Comparison of ENCODE assay signal across 11 cellular contexts in genomic region chr6:18503187-18503586, GRCh38.
A peak's percentile ranks its signal among the peaks of the same experiment; 100 is the strongest.
DNase-seq lines count a peak whose midpoint lies in the region; ATAC-seq and TF ChIP-seq lines count a peak whose summit lies in the region.
"Had no signal": no experiment of that assay in that cellular context is flagged by ENCODE, and none has a peak within 500 bp of the region (broad histone marks: within the 10 kb centered on the region; RNA-seq: fewer than 3 reads in every experiment).

No MANE protein-coding gene starts in this region.

- peaks cover 21% of the 10 kb centered on the region for H3K4me1 Mint-ChIP-seq in osteocyte (ENCODE audit: unreplicated experiment)
- peaks cover 2% of the 10 kb centered on the region for H3K4me1 Mint-ChIP-seq in activated CD8-positive, alpha-beta T cell treated with anti-CD3 and anti-CD28 coated beads for 36 hours (ENCODE audit: low read depth)
- peaks cover 2% of the 10 kb centered on the region for H3K4me1 Mint-ChIP-seq in activated CD4-positive, alpha-beta T cell treated with anti-CD3 and anti-CD28 coated beads, Interleukin-2, amount 10 ng/mL, durations not matched to agents 7 days and 5 days
- H3K4me1 Mint-ChIP-seq: immature natural killer cell had no signal

- H3K9me3 ChIP-seq in left ventricle myocardium inferior (replicated peaks) = no peaks in the 10 kb centered on the region
- H3K9me3 ChIP-seq in heart right ventricle = no peaks in the 10 kb centered on the region
- H3K9me3 ChIP-seq: colonic mucosa had no signal

- intact Hi-C loops in left ventricle myocardium inferior (cut with micrococcal nuclease) = no loop called here
- intact Hi-C loops in heart right ventricle (cut with DNase I) = loop anchor here in 5 of 10 donors (1.0 to 10.0 kb wide), 6 partner anchors 116 to 318 kb away; partner anchors contain the start of genes RNF144B (in 2 of the 5) and DEK (in 1 of the 5)
- intact Hi-C loops in activated CD8-positive, alpha-beta T cell treated with anti-CD3 and anti-CD28 coated beads for 36 hours (cut with micrococcal nuclease) = loop anchor here (1.0 to 10.0 kb wide), 2 partner anchors 108 to 179 kb away; no protein-coding TSS in a partner anchor
- intact Hi-C loops in cardiac septum (cut with DNase I) = no loop called here

- H3K27ac Mint-ChIP-seq in osteocyte (ENCODE audit: unreplicated experiment) = peak overlapping the region; percentile 53
- no peak overlapping the region for H3K27ac Mint-ChIP-seq in activated CD8-positive, alpha-beta T cell treated with anti-CD3 and anti-CD28 coated beads for 36 hours
- no peak overlapping the region for H3K27ac Mint-ChIP-seq in activated CD4-positive, alpha-beta T cell treated with anti-CD3 and anti-CD28 coated beads, Interleukin-2, amount 10 ng/mL, durations not matched to agents 7 days and 5 days
- H3K27ac Mint-ChIP-seq: activated CD4-positive, alpha-beta T cell treated with anti-CD3 and anti-CD28 coated beads, Interleukin-2, amount 10 ng/mL, durations not matched to agents 24 days and 14 days; immature natural killer cell had no signal

- POLR2A ChIA-PET in activated CD8-positive, alpha-beta T cell treated with anti-CD3 and anti-CD28 coated beads for 36 hours (lab: Charles Lee) = no interaction called here
- POLR2A ChIA-PET in activated CD4-positive, alpha-beta T cell treated with anti-CD3 and anti-CD28 coated beads, Interleukin-2, amount 10 ng/mL, durations not matched to agents 7 days and 5 days (lab: Charles Lee) = no interaction called here

- ATAC-seq in heart right ventricle = no peak
- no peak for ATAC-seq in foreskin keratinocyte
- ATAC-seq in activated CD8-positive, alpha-beta T cell treated with anti-CD3 and anti-CD28 coated beads for 36 hours = no peak

- TF ChIP-seq CTCF in left ventricle myocardium inferior (IDR thresholded peaks at IDR 0.05; ENCODE audit: borderline replicate concordance) = no peak
- no peak for TF ChIP-seq CTCF in heart right ventricle (IDR thresholded peaks at IDR 0.05)
- TF ChIP-seq CTCF in foreskin keratinocyte (conservative IDR thresholded peaks at IDR 0.05) = no peak
- TF ChIP-seq CTCF in osteocyte (IDR thresholded peaks at IDR 0.05) = no peak
- no peak for TF ChIP-seq CTCF in activated CD8-positive, alpha-beta T cell treated with anti-CD3 and anti-CD28 coated beads for 36 hours (IDR thresholded peaks at IDR 0.05)

- H3K27me3 ChIP-seq in left ventricle myocardium inferior (ENCODE audit: low read depth) (no peaks in the 10 kb centered on the region), heart right ventricle (peaks cover 0 to 8% (median 0%) of the 10 kb centered on the region in 7 donors), foreskin keratinocyte (no peaks in the 10 kb centered on the region)
- H3K27me3 ChIP-seq: colonic mucosa had no signal

- no peak for DNase-seq in left ventricle myocardium inferior
- no peak for DNase-seq in heart right ventricle
- DNase-seq in foreskin keratinocyte = no peak
- DNase-seq in osteocyte (ENCODE audit: extremely low spot score, unreplicated experiment) = no peak
- no peak for DNase-seq in activated CD8-positive, alpha-beta T cell treated with anti-CD3 and anti-CD28 coated beads for 36 hours
- DNase-seq in activated CD4-positive, alpha-beta T cell treated with anti-CD3 and anti-CD28 coated beads, Interleukin-2, amount 10 ng/mL, durations not matched to agents 7 days and 5 days = no peak
- DNase-seq in EL = no peak
- no peak for DNase-seq in cardiac septum (ENCODE audit: low spot score)

- H3K4me3 ChIP-seq in left ventricle myocardium inferior = peak overlapping the region; percentile 58
- H3K4me3 ChIP-seq in heart right ventricle = peak overlapping the region in 1 of 10 donors; percentile 42

- H3K36me3 ChIP-seq in left ventricle myocardium inferior = no peaks in the 10 kb centered on the region
- no peaks in the 10 kb centered on the region for H3K36me3 ChIP-seq in heart right ventricle
- H3K36me3 ChIP-seq: colonic mucosa had no signal

- peaks cover 13% of the 10 kb centered on the region for H3K4me1 ChIP-seq in left ventricle myocardium inferior
- H3K4me1 ChIP-seq in heart right ventricle = peaks cover 0 to 31% (median 0%) of the 10 kb centered on the region in 9 donors
- H3K4me1 ChIP-seq in foreskin keratinocyte = no peaks in the 10 kb centered on the region
- H3K4me1 ChIP-seq: colonic mucosa had no signal

- CTCF ChIA-PET in activated CD8-positive, alpha-beta T cell treated with anti-CD3 and anti-CD28 coated beads for 36 hours (lab: Charles Lee) = interaction anchor here (0.7 to 9.9 kb wide), 26 partner anchors 13 to 718 kb away, joined by 3 to 119 read pairs (median 3); partner anchors contain the start of gene RNF144B
- CTCF ChIA-PET in activated CD4-positive, alpha-beta T cell treated with anti-CD3 and anti-CD28 coated beads, Interleukin-2, amount 10 ng/mL, durations not matched to agents 7 days and 5 days (lab: Charles Lee) = interaction anchor here (1.0 kb wide), 1 partner anchor 181 kb away, joined by 3 read pairs; no protein-coding TSS in a partner anchor

- H3K9me3 Mint-ChIP-seq in osteocyte (ENCODE audit: unreplicated experiment) = no peaks in the 10 kb centered on the region
- no peaks in the 10 kb centered on the region for H3K9me3 Mint-ChIP-seq in activated CD8-positive, alpha-beta T cell treated with anti-CD3 and anti-CD28 coated beads for 36 hours
- H3K9me3 Mint-ChIP-seq in activated CD4-positive, alpha-beta T cell treated with anti-CD3 and anti-CD28 coated beads, Interleukin-2, amount 10 ng/mL, durations not matched to agents 7 days and 5 days = no peaks in the 10 kb centered on the region
- H3K9me3 Mint-ChIP-seq: activated CD4-positive, alpha-beta T cell treated with anti-CD3 and anti-CD28 coated beads, Interleukin-2, amount 10 ng/mL, durations not matched to agents 24 days and 14 days; immature natural killer cell had no signal

- H3K27me3 Mint-ChIP-seq in osteocyte (ENCODE audit: unreplicated experiment) = no peaks in the 10 kb centered on the region
- peaks cover 2% of the 10 kb centered on the region for H3K27me3 Mint-ChIP-seq in activated CD8-positive, alpha-beta T cell treated with anti-CD3 and anti-CD28 coated beads for 36 hours
- peaks cover 9% of the 10 kb centered on the region for H3K27me3 Mint-ChIP-seq in activated CD4-positive, alpha-beta T cell treated with anti-CD3 and anti-CD28 coated beads, Interleukin-2, amount 10 ng/mL, durations not matched to agents 7 days and 5 days

- H3K4me3 Mint-ChIP-seq in osteocyte (ENCODE audit: unreplicated experiment) = no peak overlapping the region
- no peak overlapping the region for H3K4me3 Mint-ChIP-seq in activated CD8-positive, alpha-beta T cell treated with anti-CD3 and anti-CD28 coated beads for 36 hours
- no peak overlapping the region for H3K4me3 Mint-ChIP-seq in activated CD4-positive, alpha-beta T cell treated with anti-CD3 and anti-CD28 coated beads, Interleukin-2, amount 10 ng/mL, durations not matched to agents 7 days and 5 days
- H3K4me3 Mint-ChIP-seq: activated CD4-positive, alpha-beta T cell treated with anti-CD3 and anti-CD28 coated beads, Interleukin-2, amount 10 ng/mL, durations not matched to agents 24 days and 14 days had no signal

- no peaks in the 10 kb centered on the region for H3K36me3 Mint-ChIP-seq in osteocyte (ENCODE audit: unreplicated experiment)
- H3K36me3 Mint-ChIP-seq in activated CD8-positive, alpha-beta T cell treated with anti-CD3 and anti-CD28 coated beads for 36 hours (ENCODE audit: low read depth) = no peaks in the 10 kb centered on the region
- no peaks in the 10 kb centered on the region for H3K36me3 Mint-ChIP-seq in activated CD4-positive, alpha-beta T cell treated with anti-CD3 and anti-CD28 coated beads, Interleukin-2, amount 10 ng/mL, durations not matched to agents 7 days and 5 days (ENCODE audit: low read depth)
- H3K36me3 Mint-ChIP-seq: immature natural killer cell had no signal

- H3K27ac ChIP-seq in left ventricle myocardium inferior (replicated peaks) (peak overlapping the region; percentile 49), heart right ventricle (peak overlapping the region in 1 of 10 donors; percentile 81), foreskin keratinocyte (peak overlapping the region; percentile 78)
- H3K27ac ChIP-seq: colonic mucosa had no signal
